ENCODE assay signal across 8 cellular contexts in genomic region chr9:121500165-121500478, GRCh38. TPM values are rescaled to one million over a fixed set of nuclear protein-coding genes. Genes with fewer than 3 reads are reported as not detected.
A peak's percentile ranks its signal among the peaks of the same experiment; 100 is the strongest.
DNase-seq lines count a peak whose midpoint lies in the region; ATAC-seq, FAIRE-seq and TF ChIP-seq lines count a peak whose summit lies in the region.

No MANE protein-coding gene starts in this region.

- peaks cover 4 to 12% of the 10 kb centered on the region in 2 donors for H3K36me3 Mint-ChIP-seq in stimulated activated naive B cell treated with anti-CD40 and anti-IgM and Interleukin-4, amounts not matched to agents 10 μg/mL and 1 μg/mL and 100 μg/mL, for 72 hours

- peaks cover 19% of the 10 kb centered on the region for H3K4me1 ChIP-seq in HUES6 (ENCODE audit: control insufficient read depth, insufficient read depth, low read length)
- H3K4me1 ChIP-seq in effector memory CD4-positive, alpha-beta T cell (ENCODE audit: control insufficient read depth, insufficient read depth, low read length, poor library complexity, severe bottlenecking), result peaks cover 18% of the 10 kb centered on the region

- peaks cover 7% of the 10 kb centered on the region for H3K9me3 ChIP-seq in HUES6 (ENCODE audit: control insufficient read depth, insufficient read depth, low read depth, low read length)
- no peaks in the 10 kb centered on the region for H3K9me3 ChIP-seq in effector memory CD4-positive, alpha-beta T cell (ENCODE audit: control insufficient read depth, low read length)

- no peak for ATAC-seq in stimulated activated naive B cell treated with anti-CD40 and anti-IgM and Interleukin-4, amounts not matched to agents 10 μg/mL and 1 μg/mL and 100 μg/mL, for 72 hours (replicated peaks)
- ATAC-seq in HG03095 (IDR thresholded peaks at IDR 0.05; ENCODE audit: unreplicated experiment), result no peak

- no peak overlapping the region for H3K9ac ChIP-seq in HUES6 (ENCODE audit: low read length)

- H3K9me3 Mint-ChIP-seq in stimulated activated naive B cell treated with anti-CD40 and anti-IgM and Interleukin-4, amounts not matched to agents 10 μg/mL and 1 μg/mL and 100 μg/mL, for 72 hours, result peaks cover 4 to 9% of the 10 kb centered on the region in 2 donors

- TF ChIP-seq POLR2A in GM12892 (IDR thresholded peaks at IDR 0.05; ENCODE audit: low read depth, low read length), result no peak

- peaks cover 68% of the 10 kb centered on the region for H3K27me3 ChIP-seq in HUES6 (ENCODE audit: control insufficient read depth, insufficient read depth, low read length)
- H3K27me3 ChIP-seq in layer of hippocampus (ENCODE audit: control insufficient read depth, insufficient read depth, low read length), result no peaks in the 10 kb centered on the region
- peaks cover 13% of the 10 kb centered on the region for H3K27me3 ChIP-seq in effector memory CD4-positive, alpha-beta T cell (replicated peaks; ENCODE audit: control insufficient read depth, insufficient read depth, low read length, poor library complexity, severe bottlenecking)

- no peaks in the 10 kb centered on the region for H3K36me3 ChIP-seq in HUES6 (ENCODE audit: control insufficient read depth, insufficient read depth, low read length)
- H3K36me3 ChIP-seq in effector memory CD4-positive, alpha-beta T cell (ENCODE audit: control insufficient read depth, insufficient read depth, low read length), result no peaks in the 10 kb centered on the region

- no peak overlapping the region for H3K27ac ChIP-seq in HUES6 (ENCODE audit: low read depth, low read length)
- H3K27ac ChIP-seq in angular gyrus (ENCODE audit: low read depth, low read length), result peak overlapping the region; percentile 74
- peak overlapping the region; percentile 78 for H3K27ac ChIP-seq in layer of hippocampus (ENCODE audit: low read depth, low read length)
- no peak overlapping the region for H3K27ac ChIP-seq in effector memory CD4-positive, alpha-beta T cell (ENCODE audit: insufficient read depth, low read length, poor library complexity, severe bottlenecking)

- peaks cover 52 to 61% of the 10 kb centered on the region in 2 donors for H3K27me3 Mint-ChIP-seq in stimulated activated naive B cell treated with anti-CD40 and anti-IgM and Interleukin-4, amounts not matched to agents 10 μg/mL and 1 μg/mL and 100 μg/mL, for 72 hours

- FAIRE-seq in GM12892 (lab: Jason Lieb, UNC), result no peak

- H3K4me3 Mint-ChIP-seq in stimulated activated naive B cell treated with anti-CD40 and anti-IgM and Interleukin-4, amounts not matched to agents 10 μg/mL and 1 μg/mL and 100 μg/mL, for 72 hours, result peak overlapping the region; percentile 77 to 85

- no peak for DNase-seq in stimulated activated naive B cell treated with anti-CD40 and anti-IgM and Interleukin-4, amounts not matched to agents 10 μg/mL and 1 μg/mL and 100 μg/mL, for 72 hours
- DNase-seq in iPS-NIHi11 (ENCODE audit: low spot score) (no peak), GM12892 (ENCODE audit: insufficient read length) (no peak)
- no peak for DNase-seq in effector memory CD4-positive, alpha-beta T cell

- H3K4me3 ChIP-seq in HUES6 (ENCODE audit: low read depth, low read length), result peak overlapping the region; percentile 66
- no peak overlapping the region for H3K4me3 ChIP-seq in effector memory CD4-positive, alpha-beta T cell (ENCODE audit: insufficient read depth, low read depth, low read length, poor library complexity, severe bottlenecking)

- peaks cover 24 to 37% of the 10 kb centered on the region in 2 donors for H3K4me1 Mint-ChIP-seq in stimulated activated naive B cell treated with anti-CD40 and anti-IgM and Interleukin-4, amounts not matched to agents 10 μg/mL and 1 μg/mL and 100 μg/mL, for 72 hours

- no peak overlapping the region for H3K27ac Mint-ChIP-seq in stimulated activated naive B cell treated with anti-CD40 and anti-IgM and Interleukin-4, amounts not matched to agents 10 μg/mL and 1 μg/mL and 100 μg/mL, for 72 hours

RNA-seq across cellular contexts. Expression of gene GGTA1, which starts 0.5 kb away (rescaled TPM):
- not detected for polyA plus RNA-seq in GM12892 (2012; ENCODE audit: missing spikeins)

Comparison
In these comparisons a context has a peak if more than half of its experiments do, and no peak if none do; other contexts are left out.
1. H3K27ac ChIP-seq: peak in angular gyrus (single experiment) and layer of hippocampus (single experiment); none in HUES6 (single experiment) and effector memory CD4-positive, alpha-beta T cell (single experiment).